8 cellular contexts compared by ENCODE assay signal in the genomic region with DNA sequence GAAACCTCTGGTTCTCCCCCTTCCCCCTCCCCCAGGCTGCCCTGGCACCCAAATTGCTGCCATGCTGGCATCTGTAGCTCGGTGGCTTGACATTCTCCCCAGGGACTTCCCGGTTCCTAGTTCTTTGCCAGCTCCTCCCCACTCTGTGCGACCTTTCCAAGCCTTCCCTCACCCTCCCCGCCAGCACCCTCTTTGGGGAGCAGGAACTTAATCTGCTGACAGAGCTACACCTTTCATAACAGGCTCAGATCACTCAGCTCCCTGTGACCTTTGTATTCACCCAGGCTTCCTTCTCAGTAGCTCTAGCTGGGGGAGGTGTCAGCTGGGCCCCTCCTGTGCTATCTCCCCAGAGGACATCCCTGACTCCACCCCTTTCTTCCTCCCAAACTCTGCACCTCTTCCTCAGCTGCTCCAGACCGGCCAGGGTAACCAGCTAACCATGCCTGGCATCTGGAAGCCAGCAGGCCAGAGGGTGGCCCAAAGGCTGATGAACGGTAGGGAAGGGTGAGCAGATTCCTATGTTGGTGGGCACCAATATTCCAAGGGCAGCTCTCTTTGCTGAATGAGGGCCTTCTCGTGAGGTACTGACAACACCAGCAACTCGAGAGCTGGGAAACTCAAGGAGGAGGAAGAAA. TPM values are rescaled to one million over a fixed set of nuclear protein-coding genes. Genes with fewer than 3 reads are reported as not detected.
DNase-seq lines count a peak whose midpoint lies in the region; ATAC-seq lines count a peak whose summit lies in the region.

No MANE protein-coding gene starts in this region.

- no peaks in the 10 kb centered on the region for H3K27me3 ChIP-seq in HUES48 (ENCODE audit: control insufficient read depth, insufficient read depth, low read length)

- no peak overlapping the region for H3K4me3 ChIP-seq in HUES48 (ENCODE audit: low read depth, low read length)

- H3K4me3 Mint-ChIP-seq in memory B cell, result peak overlapping the region; percentile 95

- peaks cover 27% of the 10 kb centered on the region for H3K4me1 Mint-ChIP-seq in memory B cell

- no peaks in the 10 kb centered on the region for H3K36me3 ChIP-seq in HUES48 (ENCODE audit: control insufficient read depth, insufficient read depth, low read length)

- no peak overlapping the region for H3K9ac ChIP-seq in HUES48 (ENCODE audit: low read depth, low read length)

- H3K27me3 Mint-ChIP-seq in memory B cell, result no peaks in the 10 kb centered on the region

- peaks cover 8% of the 10 kb centered on the region for H3K36me3 Mint-ChIP-seq in memory B cell

- H3K27ac Mint-ChIP-seq in memory B cell, result peak overlapping the region; percentile 95

- in situ Hi-C loops in Caki2 (cut with HindIII; ENCODE audit: low pct_unique_long_range_greater_than_20kb, low sequenced_read_pairs), result loop anchor here (10.0 kb wide), 1 partner anchor 175 kb away; the partner anchor contains the start of gene LIMA1

- peak overlapping the region; percentile 73 for H3K27ac ChIP-seq in HUES48 (ENCODE audit: low read depth, low read length)
- H3K27ac ChIP-seq in angular gyrus (ENCODE audit: low read depth, low read length), result peak overlapping the region; percentile 96

- ATAC-seq in memory B cell (ENCODE audit: low read depth) (no peak), GM21390 (IDR thresholded peaks at IDR 0.05; ENCODE audit: unreplicated experiment) (no peak), GM21515 (IDR thresholded peaks at IDR 0.05; ENCODE audit: unreplicated experiment) (no peak), GM18519 (IDR thresholded peaks at IDR 0.05; ENCODE audit: low FRiP score, unreplicated experiment) (no peak)

- peaks cover 11% of the 10 kb centered on the region for H3K4me1 ChIP-seq in HUES48 (ENCODE audit: control insufficient read depth, insufficient read depth, low read length)

- peak; percentile 62 for DNase-seq in Caki2 (ENCODE audit: low read depth)
- DNase-seq in memory B cell (ENCODE audit: low spot score in 2 of 2), result peak; percentile 21 to 38
- DNase-seq in midbrain (lab: John Stamatoyannopoulos, UW), result no peak

- no peaks in the 10 kb centered on the region for H3K9me3 Mint-ChIP-seq in memory B cell

- H3K9me3 ChIP-seq in HUES48 (ENCODE audit: control insufficient read depth, insufficient read depth, low read length), result no peaks in the 10 kb centered on the region

RNA-seq across cellular contexts. Expression of gene COX14, which starts 1.8 kb away (rescaled TPM):
- 74.0 and 127 TPM in 2 replicates for total RNA-seq in Caki2 (2014; rRNA removed; shearing (Covaris generic); ENCODE audit: low replicate concordance)

RNA-seq across cellular contexts. Expression of gene GPD1, which starts 6.4 kb away (rescaled TPM):
- not detected in 2 replicates for total RNA-seq in Caki2 (2014; rRNA removed; shearing (Covaris generic); ENCODE audit: low replicate concordance)

RNA-seq across cellular contexts. Expression of gene SMARCD1, which starts 25.1 kb away (rescaled TPM):
- total RNA-seq in Caki2 (2014; rRNA removed; shearing (Covaris generic); ENCODE audit: low replicate concordance), result 61.0 and 61.9 TPM in 2 replicates

RNA-seq across cellular contexts. Expression of gene ASIC1, which starts 52.8 kb away (rescaled TPM):
- total RNA-seq in Caki2 (2014; rRNA removed; shearing (Covaris generic); ENCODE audit: low replicate concordance), result 0.74 and 5.8 TPM in 2 replicates

RNA-seq across cellular contexts. Expression of gene CERS5, which starts 56.9 kb away (rescaled TPM):
- 47.1 and 78.6 TPM in 2 replicates for total RNA-seq in Caki2 (2014; rRNA removed; shearing (Covaris generic); ENCODE audit: low replicate concordance)
